1 cellular context compared by ENCODE assay signal in the genomic region with DNA sequence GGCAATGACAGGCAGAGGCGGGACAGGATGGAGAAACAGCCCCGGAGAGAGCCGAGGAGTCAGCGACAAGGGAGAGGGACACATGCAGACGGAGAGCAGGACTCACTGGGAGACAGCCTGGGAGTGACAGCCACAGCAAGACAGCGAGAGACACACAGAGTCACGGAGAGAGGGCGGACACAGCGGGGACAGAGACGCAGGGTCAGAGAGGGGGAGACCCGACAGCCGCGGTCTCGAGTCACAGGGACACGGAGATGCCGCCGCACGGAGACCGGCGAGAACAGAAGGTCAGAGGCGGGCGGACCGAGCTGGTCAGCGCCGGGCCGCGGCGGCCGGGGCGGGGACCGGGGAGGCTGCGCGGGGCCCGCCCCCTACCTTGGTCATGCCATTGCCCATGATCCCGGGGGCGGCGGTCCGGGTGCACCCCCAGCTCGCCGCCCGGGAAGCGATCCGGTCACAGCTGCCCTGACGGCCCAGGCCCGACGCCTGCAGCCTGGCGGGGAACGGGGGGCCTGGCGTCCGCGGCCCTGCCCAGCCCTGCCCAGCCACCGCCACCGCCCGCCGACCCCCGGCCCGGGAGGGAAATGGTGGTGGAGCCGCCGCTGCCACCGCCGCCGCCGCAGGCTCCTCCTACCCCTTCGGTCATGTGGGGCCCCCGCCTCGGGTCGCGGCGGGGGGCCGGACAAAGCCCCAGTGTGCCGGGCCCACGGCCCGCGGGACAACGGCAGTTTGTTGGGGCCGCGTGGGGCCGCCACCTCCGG.
TF ChIP-seq lines count a peak whose summit lies in the region.

A gene with protein sequence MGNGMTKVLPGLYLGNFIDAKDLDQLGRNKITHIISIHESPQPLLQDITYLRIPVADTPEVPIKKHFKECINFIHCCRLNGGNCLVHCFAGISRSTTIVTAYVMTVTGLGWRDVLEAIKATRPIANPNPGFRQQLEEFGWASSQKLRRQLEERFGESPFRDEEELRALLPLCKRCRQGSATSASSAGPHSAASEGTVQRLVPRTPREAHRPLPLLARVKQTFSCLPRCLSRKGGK (minus strand): TSS at position 586 of the 761 bp plus-strand sequence. CDS start 190 bp downstream, at position 396.
A gene with protein sequence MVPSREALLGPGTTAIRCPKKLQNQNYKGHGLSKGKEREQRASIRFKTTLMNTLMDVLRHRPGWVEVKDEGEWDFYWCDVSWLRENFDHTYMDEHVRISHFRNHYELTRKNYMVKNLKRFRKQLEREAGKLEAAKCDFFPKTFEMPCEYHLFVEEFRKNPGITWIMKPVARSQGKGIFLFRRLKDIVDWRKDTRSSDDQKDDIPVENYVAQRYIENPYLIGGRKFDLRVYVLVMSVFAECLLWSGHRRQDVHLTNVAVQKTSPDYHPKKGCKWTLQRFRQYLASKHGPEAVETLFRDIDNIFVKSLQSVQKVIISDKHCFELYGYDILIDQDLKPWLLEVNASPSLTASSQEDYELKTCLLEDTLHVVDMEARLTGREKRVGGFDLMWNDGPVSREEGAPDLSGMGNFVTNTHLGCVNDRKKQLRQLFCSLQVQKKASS (plus strand): TSS at position 693 of the 761 bp plus-strand sequence. CDS start 493 bp downstream, outside the sequence.

TF ChIP-seq in K562, 482 proteins besides CTCF, POLR2A, EP300 and RAD21 (continued from another document):
- TF ChIP-seq, protein P1, sequence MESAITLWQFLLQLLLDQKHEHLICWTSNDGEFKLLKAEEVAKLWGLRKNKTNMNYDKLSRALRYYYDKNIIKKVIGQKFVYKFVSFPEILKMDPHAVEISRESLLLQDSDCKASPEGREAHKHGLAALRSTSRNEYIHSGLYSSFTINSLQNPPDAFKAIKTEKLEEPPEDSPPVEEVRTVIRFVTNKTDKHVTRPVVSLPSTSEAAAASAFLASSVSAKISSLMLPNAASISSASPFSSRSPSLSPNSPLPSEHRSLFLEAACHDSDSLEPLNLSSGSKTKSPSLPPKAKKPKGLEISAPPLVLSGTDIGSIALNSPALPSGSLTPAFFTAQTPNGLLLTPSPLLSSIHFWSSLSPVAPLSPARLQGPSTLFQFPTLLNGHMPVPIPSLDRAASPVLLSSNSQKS (CRISPR knock-in tag; IDR thresholded peaks at IDR 0.05): no peak
- no peak for TF ChIP-seq MYC (IDR thresholded peaks at IDR 0.05; ENCODE audit: low read depth, low read length)
- no peak for TF ChIP-seq MYC (CRISPR knock-in tag; IDR thresholded peaks at IDR 0.05; ENCODE audit: borderline replicate concordance, low read depth)
- peak; percentile 57 for TF ChIP-seq PKNOX1 (IDR thresholded peaks at IDR 0.05)
- no peak for TF ChIP-seq GABPB2 (CRISPR knock-in tag; conservative IDR thresholded peaks at IDR 0.05)
- no peak for TF ChIP-seq MAFK (IDR thresholded peaks at IDR 0.05; ENCODE audit: low read length)
- TF ChIP-seq NFYB (IDR thresholded peaks at IDR 0.05; ENCODE audit: extremely low read depth, insufficient read length): no peak
- TF ChIP-seq NONO (IDR thresholded peaks at IDR 0.05; ENCODE audit: low read depth in 2 of 2, low read length in 1 of 2): peak in 1 of 2 experiments; percentile 70; a peak in 1 of 4 replicates
- TF ChIP-seq SLC30A9 (CRISPR knock-in tag; IDR thresholded peaks at IDR 0.05): no peak
